ENCODE assay signal across 1 cellular context in the genomic region with DNA sequence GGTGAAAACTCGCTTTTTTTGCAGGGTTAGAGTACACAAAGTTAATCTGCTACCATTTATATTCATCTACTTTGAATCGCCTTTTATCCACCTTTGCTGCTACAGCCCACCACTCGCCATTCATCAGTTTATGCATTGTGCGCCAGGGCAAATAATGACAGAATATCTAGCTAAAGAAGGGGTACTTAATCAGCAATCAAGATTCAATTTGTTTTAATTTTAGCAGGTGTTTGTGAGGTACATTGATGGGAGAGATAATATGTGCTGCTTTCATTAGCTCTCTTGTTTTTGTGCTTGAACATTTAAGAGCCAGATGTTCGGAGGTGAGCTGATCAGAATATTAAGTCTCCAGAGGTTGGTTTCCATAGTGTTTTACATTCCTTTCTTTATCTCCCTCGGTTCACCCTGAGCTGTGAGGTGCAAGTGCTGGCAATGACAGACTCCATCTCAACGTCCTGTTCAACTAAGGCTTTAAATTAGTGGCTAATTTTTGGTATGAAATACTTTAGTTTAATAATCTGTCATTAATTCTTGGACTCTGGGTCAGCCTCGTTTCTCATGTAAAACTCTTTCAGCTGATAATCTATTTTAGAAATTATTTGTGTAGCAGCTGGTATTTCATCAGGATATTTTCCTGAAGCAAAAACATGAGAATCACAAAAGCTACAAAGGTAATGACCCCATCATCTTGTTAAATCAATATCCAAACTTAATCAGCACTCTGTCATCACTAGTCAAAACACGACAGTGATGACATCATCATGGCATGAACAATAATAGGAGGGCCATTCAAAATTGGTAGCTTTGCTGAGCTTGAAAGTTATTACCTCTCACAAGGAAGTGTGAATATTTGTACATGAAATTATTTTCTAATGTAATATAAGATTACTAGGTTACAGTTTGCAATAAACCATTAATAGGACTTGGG.
TF ChIP-seq lines count a peak whose summit lies in the region.

No MANE protein-coding gene starts in this region.

TF ChIP-seq in WTC11, 78 proteins besides CTCF, POLR2A, EP300 and RAD21 (continued from another document):
- TF ChIP-seq, protein P1, sequence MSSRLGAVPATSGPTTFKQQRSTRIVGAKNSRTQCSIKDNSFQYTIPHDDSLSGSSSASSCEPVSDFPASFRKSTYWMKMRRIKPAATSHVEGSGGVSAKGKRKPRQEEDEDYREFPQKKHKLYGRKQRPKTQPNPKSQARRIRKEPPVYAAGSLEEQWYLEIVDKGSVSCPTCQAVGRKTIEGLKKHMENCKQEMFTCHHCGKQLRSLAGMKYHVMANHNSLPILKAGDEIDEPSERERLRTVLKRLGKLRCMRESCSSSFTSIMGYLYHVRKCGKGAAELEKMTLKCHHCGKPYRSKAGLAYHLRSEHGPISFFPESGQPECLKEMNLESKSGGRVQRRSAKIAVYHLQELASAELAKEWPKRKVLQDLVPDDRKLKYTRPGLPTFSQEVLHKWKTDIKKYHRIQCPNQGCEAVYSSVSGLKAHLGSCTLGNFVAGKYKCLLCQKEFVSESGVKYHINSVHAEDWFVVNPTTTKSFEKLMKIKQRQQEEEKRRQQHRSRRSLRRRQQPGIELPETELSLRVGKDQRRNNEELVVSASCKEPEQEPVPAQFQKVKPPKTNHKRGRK (CRISPR knock-in tag; IDR thresholded peaks at IDR 0.05; ENCODE audit: borderline replicate concordance) = no peak
TF ChIP-seq in WTC11: peak in this region for 0.
